ENCODE assay signal across 1 cellular context in the genomic region with DNA sequence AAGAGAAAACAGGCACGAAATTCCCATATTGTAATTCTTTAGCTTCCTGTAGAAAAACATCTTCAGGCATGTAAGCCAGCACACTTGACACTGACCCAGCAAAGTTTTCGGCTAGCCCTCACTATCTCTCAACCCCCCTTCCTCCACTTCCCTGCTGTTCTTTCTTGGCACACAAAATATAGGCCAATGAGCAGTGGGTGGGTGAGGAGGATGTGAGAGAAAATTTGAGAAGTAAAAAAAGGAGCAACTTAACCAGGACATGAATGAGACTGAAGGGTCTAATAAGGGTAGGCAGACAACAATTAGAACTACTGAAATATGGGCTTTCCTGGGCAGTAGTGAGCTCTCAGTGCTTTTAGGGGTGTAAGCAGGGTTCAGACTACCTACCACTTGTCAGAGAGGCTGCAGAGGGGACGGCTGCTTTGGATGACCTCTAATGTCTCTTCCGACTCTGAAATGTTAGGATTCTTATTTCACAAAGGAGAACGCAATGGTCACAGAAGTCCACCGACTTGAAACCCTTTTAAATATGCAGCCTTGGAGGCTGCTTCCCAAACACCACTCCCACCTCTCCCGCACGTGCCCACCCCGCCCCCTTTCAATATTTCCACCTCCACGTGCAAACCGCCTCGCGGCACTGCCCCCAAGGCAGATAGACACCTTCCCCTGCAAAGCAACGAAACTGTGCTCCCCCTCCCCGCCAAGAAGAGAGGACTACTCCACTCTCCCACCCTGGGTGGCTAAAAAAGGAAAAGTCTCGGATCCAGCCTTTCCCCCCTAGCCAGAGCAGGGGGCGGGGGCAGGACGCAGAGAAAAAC.
A peak's percentile ranks its signal among the peaks of the same experiment; 100 is the strongest.
TF ChIP-seq lines count a peak whose summit lies in the region.

No MANE protein-coding gene starts in this region.

TF ChIP-seq in K562, 482 proteins besides CTCF, POLR2A, EP300 and RAD21 (continued from another document and continues in another):
- TF ChIP-seq ZNF655 (CRISPR knock-in tag; IDR thresholded peaks at IDR 0.05) (no peak), BRD9 (IDR thresholded peaks at IDR 0.05; ENCODE audit: low read depth, partially characterized antibody) (no peak), E2F6 (IDR thresholded peaks at IDR 0.05; ENCODE audit: borderline replicate concordance in 1 of 2, extremely low read depth in 1 of 2, insufficient read depth in 1 of 2, insufficient read length in 1 of 2, low read depth in 1 of 2, low read length in 1 of 2, poor library complexity in 1 of 2, severe bottlenecking in 1 of 2) (peak in 1 of 2 experiments; percentile 60), STAG1 (CRISPR knock-in tag; IDR thresholded peaks at IDR 0.05; ENCODE audit: borderline replicate concordance) (no peak), SIN3A (IDR thresholded peaks at IDR 0.05; ENCODE audit: borderline replicate concordance in 2 of 2, control insufficient read depth in 1 of 2, low read depth in 2 of 2, low read length in 2 of 2) (peak; percentile 97 to 98), PPARD (CRISPR knock-in tag; IDR thresholded peaks at IDR 0.05) (no peak), MNT (conservative IDR thresholded peaks at IDR 0.05) (peak; percentile 100), PHF21A (IDR thresholded peaks at IDR 0.05; ENCODE audit: borderline replicate concordance, low read depth) (no peak), SAP30 (IDR thresholded peaks at IDR 0.05; ENCODE audit: borderline replicate concordance, insufficient read depth, low read depth, low read length, poor library complexity, severe bottlenecking) (peak; percentile 91), MYC (IDR thresholded peaks at IDR 0.05; ENCODE audit: low read depth, low read length) (peak; percentile 80), MYC (CRISPR knock-in tag; IDR thresholded peaks at IDR 0.05; ENCODE audit: borderline replicate concordance, low read depth) (no peak), SRSF7 (optimal IDR thresholded peaks at IDR 0.05; ENCODE audit: low read depth, low read length) (no peak), JUNB (CRISPR knock-in tag; conservative IDR thresholded peaks at IDR 0.05) (no peak), TARDBP (IDR thresholded peaks at IDR 0.05) (no peak), TCFL5 (CRISPR knock-in tag; conservative IDR thresholded peaks at IDR 0.05) (no peak), ATF7 (IDR thresholded peaks at IDR 0.05) (no peak), PTTG1 (tag; IDR thresholded peaks at IDR 0.05; ENCODE audit: low read depth) (no peak), ZEB2 (IDR thresholded peaks at IDR 0.05) (no peak), POLR3A (IDR thresholded peaks at IDR 0.05; ENCODE audit: borderline replicate concordance, extremely low read depth, insufficient read depth, insufficient read length) (no peak), LEF1 (IDR thresholded peaks at IDR 0.05) (peak; percentile 46; the same call in 1 of the 2 replicates), IFI16 (CRISPR knock-in tag; IDR thresholded peaks at IDR 0.05) (no peak), NFYB (IDR thresholded peaks at IDR 0.05; ENCODE audit: extremely low read depth, insufficient read length) (no peak), SRSF3 (IDR thresholded peaks at IDR 0.05; ENCODE audit: insufficient read depth, low read length) (no peak), CREB1 (IDR thresholded peaks at IDR 0.05) (no peak), CREB1 (CRISPR knock-in tag; IDR thresholded peaks at IDR 0.05) (0 out of 2 replicates have a peak, but pooled peaks have one; percentile 28), ARNT (IDR thresholded peaks at IDR 0.05) (no peak), MAFF (IDR thresholded peaks at IDR 0.05; ENCODE audit: low read length) (no peak), HMGN3 (IDR thresholded peaks at IDR 0.05; ENCODE audit: borderline replicate concordance, extremely low read depth, insufficient read length, low read depth, low read length) (no peak), ZNF830 (CRISPR knock-in tag; IDR thresholded peaks at IDR 0.05) (no peak)
- TF ChIP-seq, protein P1, sequence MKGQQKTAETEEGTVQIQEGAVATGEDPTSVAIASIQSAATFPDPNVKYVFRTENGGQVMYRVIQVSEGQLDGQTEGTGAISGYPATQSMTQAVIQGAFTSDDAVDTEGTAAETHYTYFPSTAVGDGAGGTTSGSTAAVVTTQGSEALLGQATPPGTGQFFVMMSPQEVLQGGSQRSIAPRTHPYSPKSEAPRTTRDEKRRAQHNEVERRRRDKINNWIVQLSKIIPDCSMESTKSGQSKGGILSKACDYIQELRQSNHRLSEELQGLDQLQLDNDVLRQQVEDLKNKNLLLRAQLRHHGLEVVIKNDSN (CRISPR knock-in tag; IDR thresholded peaks at IDR 0.05), result peak; percentile 57; the same call in 1 of the 2 replicates
- TF ChIP-seq, protein P2, sequence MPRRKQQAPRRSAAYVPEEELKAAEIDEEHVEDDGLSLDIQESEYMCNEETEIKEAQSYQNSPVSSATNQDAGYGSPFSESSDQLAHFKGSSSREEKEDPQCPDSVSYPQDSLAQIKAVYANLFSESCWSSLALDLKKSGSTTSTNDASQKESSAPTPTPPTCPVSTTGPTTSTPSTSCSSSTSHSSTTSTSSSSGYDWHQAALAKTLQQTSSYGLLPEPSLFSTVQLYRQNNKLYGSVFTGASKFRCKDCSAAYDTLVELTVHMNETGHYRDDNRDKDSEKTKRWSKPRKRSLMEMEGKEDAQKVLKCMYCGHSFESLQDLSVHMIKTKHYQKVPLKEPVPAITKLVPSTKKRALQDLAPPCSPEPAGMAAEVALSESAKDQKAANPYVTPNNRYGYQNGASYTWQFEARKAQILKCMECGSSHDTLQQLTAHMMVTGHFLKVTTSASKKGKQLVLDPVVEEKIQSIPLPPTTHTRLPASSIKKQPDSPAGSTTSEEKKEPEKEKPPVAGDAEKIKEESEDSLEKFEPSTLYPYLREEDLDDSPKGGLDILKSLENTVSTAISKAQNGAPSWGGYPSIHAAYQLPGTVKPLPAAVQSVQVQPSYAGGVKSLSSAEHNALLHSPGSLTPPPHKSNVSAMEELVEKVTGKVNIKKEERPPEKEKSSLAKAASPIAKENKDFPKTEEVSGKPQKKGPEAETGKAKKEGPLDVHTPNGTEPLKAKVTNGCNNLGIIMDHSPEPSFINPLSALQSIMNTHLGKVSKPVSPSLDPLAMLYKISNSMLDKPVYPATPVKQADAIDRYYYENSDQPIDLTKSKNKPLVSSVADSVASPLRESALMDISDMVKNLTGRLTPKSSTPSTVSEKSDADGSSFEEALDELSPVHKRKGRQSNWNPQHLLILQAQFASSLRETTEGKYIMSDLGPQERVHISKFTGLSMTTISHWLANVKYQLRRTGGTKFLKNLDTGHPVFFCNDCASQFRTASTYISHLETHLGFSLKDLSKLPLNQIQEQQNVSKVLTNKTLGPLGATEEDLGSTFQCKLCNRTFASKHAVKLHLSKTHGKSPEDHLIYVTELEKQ (CRISPR knock-in tag; IDR thresholded peaks at IDR 0.05), result no peak
- TF ChIP-seq, protein P3, sequence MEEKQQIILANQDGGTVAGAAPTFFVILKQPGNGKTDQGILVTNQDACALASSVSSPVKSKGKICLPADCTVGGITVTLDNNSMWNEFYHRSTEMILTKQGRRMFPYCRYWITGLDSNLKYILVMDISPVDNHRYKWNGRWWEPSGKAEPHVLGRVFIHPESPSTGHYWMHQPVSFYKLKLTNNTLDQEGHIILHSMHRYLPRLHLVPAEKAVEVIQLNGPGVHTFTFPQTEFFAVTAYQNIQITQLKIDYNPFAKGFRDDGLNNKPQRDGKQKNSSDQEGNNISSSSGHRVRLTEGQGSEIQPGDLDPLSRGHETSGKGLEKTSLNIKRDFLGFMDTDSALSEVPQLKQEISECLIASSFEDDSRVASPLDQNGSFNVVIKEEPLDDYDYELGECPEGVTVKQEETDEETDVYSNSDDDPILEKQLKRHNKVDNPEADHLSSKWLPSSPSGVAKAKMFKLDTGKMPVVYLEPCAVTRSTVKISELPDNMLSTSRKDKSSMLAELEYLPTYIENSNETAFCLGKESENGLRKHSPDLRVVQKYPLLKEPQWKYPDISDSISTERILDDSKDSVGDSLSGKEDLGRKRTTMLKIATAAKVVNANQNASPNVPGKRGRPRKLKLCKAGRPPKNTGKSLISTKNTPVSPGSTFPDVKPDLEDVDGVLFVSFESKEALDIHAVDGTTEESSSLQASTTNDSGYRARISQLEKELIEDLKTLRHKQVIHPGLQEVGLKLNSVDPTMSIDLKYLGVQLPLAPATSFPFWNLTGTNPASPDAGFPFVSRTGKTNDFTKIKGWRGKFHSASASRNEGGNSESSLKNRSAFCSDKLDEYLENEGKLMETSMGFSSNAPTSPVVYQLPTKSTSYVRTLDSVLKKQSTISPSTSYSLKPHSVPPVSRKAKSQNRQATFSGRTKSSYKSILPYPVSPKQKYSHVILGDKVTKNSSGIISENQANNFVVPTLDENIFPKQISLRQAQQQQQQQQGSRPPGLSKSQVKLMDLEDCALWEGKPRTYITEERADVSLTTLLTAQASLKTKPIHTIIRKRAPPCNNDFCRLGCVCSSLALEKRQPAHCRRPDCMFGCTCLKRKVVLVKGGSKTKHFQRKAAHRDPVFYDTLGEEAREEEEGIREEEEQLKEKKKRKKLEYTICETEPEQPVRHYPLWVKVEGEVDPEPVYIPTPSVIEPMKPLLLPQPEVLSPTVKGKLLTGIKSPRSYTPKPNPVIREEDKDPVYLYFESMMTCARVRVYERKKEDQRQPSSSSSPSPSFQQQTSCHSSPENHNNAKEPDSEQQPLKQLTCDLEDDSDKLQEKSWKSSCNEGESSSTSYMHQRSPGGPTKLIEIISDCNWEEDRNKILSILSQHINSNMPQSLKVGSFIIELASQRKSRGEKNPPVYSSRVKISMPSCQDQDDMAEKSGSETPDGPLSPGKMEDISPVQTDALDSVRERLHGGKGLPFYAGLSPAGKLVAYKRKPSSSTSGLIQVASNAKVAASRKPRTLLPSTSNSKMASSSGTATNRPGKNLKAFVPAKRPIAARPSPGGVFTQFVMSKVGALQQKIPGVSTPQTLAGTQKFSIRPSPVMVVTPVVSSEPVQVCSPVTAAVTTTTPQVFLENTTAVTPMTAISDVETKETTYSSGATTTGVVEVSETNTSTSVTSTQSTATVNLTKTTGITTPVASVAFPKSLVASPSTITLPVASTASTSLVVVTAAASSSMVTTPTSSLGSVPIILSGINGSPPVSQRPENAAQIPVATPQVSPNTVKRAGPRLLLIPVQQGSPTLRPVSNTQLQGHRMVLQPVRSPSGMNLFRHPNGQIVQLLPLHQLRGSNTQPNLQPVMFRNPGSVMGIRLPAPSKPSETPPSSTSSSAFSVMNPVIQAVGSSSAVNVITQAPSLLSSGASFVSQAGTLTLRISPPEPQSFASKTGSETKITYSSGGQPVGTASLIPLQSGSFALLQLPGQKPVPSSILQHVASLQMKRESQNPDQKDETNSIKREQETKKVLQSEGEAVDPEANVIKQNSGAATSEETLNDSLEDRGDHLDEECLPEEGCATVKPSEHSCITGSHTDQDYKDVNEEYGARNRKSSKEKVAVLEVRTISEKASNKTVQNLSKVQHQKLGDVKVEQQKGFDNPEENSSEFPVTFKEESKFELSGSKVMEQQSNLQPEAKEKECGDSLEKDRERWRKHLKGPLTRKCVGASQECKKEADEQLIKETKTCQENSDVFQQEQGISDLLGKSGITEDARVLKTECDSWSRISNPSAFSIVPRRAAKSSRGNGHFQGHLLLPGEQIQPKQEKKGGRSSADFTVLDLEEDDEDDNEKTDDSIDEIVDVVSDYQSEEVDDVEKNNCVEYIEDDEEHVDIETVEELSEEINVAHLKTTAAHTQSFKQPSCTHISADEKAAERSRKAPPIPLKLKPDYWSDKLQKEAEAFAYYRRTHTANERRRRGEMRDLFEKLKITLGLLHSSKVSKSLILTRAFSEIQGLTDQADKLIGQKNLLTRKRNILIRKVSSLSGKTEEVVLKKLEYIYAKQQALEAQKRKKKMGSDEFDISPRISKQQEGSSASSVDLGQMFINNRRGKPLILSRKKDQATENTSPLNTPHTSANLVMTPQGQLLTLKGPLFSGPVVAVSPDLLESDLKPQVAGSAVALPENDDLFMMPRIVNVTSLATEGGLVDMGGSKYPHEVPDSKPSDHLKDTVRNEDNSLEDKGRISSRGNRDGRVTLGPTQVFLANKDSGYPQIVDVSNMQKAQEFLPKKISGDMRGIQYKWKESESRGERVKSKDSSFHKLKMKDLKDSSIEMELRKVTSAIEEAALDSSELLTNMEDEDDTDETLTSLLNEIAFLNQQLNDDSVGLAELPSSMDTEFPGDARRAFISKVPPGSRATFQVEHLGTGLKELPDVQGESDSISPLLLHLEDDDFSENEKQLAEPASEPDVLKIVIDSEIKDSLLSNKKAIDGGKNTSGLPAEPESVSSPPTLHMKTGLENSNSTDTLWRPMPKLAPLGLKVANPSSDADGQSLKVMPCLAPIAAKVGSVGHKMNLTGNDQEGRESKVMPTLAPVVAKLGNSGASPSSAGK (IDR thresholded peaks at IDR 0.05), result peak; percentile 73
- TF ChIP-seq, protein P4, sequence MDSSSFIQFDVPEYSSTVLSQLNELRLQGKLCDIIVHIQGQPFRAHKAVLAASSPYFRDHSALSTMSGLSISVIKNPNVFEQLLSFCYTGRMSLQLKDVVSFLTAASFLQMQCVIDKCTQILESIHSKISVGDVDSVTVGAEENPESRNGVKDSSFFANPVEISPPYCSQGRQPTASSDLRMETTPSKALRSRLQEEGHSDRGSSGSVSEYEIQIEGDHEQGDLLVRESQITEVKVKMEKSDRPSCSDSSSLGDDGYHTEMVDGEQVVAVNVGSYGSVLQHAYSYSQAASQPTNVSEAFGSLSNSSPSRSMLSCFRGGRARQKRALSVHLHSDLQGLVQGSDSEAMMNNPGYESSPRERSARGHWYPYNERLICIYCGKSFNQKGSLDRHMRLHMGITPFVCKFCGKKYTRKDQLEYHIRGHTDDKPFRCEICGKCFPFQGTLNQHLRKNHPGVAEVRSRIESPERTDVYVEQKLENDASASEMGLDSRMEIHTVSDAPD (CRISPR knock-in tag; IDR thresholded peaks at IDR 0.05), result no peak
